In genomic region chr16:74422086-74422485, GRCh38 we compare ENCODE assay signal across 5 cellular contexts. TPM values are rescaled to one million over a fixed set of nuclear protein-coding genes. Genes with fewer than 3 reads are reported as not detected.
"Had no signal": no experiment of that assay in that cellular context is flagged by ENCODE, and none has a peak within 500 bp of the region (broad histone marks: within the 10 kb centered on the region; RNA-seq: fewer than 3 reads in every experiment).

No MANE protein-coding gene starts in this region.

RNA-seq across cellular contexts. Expression of gene CLEC18B, which starts 0.8 kb away (rescaled TPM):
- polyA plus RNA-seq: GM23248, IgD-negative memory B cell had no signal

RNA-seq across cellular contexts. Expression of gene NPIPB15, which starts 46.0 kb away (rescaled TPM):
- total RNA-seq: H4, H7, HT-29 had no signal
